18 cellular contexts compared by ENCODE assay signal in the genomic region with DNA sequence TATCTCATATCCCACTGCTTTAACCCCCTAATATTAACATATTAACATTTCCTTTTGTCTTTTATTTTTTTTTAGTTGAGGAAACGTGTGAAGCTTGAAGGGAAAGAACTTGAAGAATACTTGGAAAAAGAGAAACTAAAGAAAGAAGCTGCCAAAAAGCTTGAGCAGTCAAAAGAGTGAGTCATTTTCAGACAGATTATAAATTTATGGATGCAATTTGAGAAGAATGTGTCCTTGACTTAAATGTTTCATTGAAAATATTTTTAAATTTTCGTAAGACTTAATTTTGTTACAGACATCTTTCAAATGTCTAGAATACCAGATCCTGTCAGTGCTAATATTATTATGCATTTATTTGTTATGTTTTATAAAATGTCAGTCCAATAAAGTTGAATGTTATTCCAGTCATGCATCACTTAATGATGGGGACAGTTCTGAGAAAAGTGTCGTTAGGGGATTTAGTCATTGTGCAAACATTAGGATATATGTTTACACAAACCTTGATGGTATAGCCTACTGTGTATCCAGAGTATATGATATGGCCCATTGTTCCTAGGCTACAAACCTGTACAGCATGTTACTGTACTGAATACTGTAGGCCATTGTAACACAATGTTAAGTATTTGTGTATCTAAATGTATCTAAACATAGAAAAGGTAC.
A peak's percentile ranks its signal among the peaks of the same experiment; 100 is the strongest.
DNase-seq lines count a peak whose midpoint lies in the region; ATAC-seq and TF ChIP-seq lines count a peak whose summit lies in the region.
"Had no signal": no experiment of that assay in that cellular context is flagged by ENCODE, and none has a peak within 500 bp of the region (broad histone marks: within the 10 kb centered on the region; RNA-seq: fewer than 3 reads in every experiment).

No MANE protein-coding gene starts in this region.

- no peak for TF ChIP-seq POLR2A in erythroblast (IDR thresholded peaks at IDR 0.05; ENCODE audit: low read length)

- no peak overlapping the region for H3K4me3 ChIP-seq in fibroblast of mammary gland (ENCODE audit: control insufficient read depth, low read depth, low read length)
- H3K4me3 ChIP-seq: hepatocyte, vagina had no signal

- DNase-seq in AG09319 (ENCODE audit: extremely low read depth, low read depth) (peak; percentile 8), GM03348 (ENCODE audit: low spot score) (peak; percentile 43), RKO (ENCODE audit: low spot score) (peak; percentile 5), fibroblast of mammary gland (ENCODE audit: low read depth) (peak; percentile 37), NCI-H2227 (lab: John Stamatoyannopoulos, UW; ENCODE audit: unreplicated experiment) (no peak), erythroblast (lab: John Stamatoyannopoulos, UW) (no peak), NCI-H2107 (lab: John Stamatoyannopoulos, UW) (no peak)
- DNase-seq: BE2C; kidney glomerular epithelial cell; NCI-H1092; NCI-H524; RPMI8226; small intestine; stimulated activated naive CD4-positive, alpha-beta T cell had no signal

- no peak for ATAC-seq in GM21786 (IDR thresholded peaks at IDR 0.05; ENCODE audit: unreplicated experiment)
- ATAC-seq: activated CD4-positive, CD25-positive, alpha-beta regulatory T cell treated with anti-CD3 and anti-CD28 coated beads, Interleukin-2, amount 50 U/mL, for 24 hours had no signal

- TF ChIP-seq CTCF in AG09319 (IDR thresholded peaks at IDR 0.05; ENCODE audit: low read depth, low read length) (no peak), fibroblast of mammary gland (conservative IDR thresholded peaks at IDR 0.05; ENCODE audit: control insufficient read depth, insufficient read depth, low read depth, low read length) (no peak)

Comparison
In these comparisons a context has a peak if more than half of its experiments do, and no peak if none do; other contexts are left out.
1. DNase-seq: peak in AG09319 (single experiment), GM03348 (single experiment), RKO (single experiment) and fibroblast of mammary gland (single experiment); none in NCI-H2227 (single experiment), erythroblast (0 of 2) and NCI-H2107 (single experiment).